1 cellular context compared by ENCODE assay signal in the genomic region with DNA sequence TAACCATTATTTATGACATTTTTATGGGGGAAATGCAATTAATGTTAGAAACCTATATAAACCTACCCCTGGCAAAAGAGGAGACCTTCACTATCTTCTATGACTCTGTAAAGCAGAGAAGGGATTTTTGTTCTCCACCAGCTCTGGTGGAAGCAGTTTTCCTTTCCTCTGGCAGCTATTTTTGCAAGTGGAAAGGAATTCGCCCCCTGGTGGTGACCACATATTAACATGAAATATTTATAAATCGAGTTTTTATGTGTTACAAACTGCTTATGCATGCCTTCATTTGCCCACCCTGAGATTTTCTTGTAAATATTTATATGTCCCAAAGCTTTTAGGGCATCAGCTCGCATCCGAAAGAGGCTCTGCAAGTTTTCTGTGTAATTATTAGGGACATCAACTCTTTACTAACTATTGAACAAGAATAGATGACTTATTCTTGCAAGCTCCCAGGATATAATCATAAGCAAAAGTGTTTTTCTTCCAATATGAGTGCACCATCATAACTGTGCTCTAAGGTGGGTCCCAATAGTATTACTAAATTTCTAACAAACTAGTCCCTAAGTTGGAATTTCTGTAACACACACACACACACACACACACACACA.
TF ChIP-seq lines count a peak whose summit lies in the region.

No MANE protein-coding gene starts in this region.

TF ChIP-seq in GM23338, 12 proteins besides CTCF, POLR2A, EP300 and RAD21 (continued from another document):
- TF ChIP-seq ETS1 (IDR thresholded peaks at IDR 0.05) = no peak
- TF ChIP-seq EZH2phosphoT487 (IDR thresholded peaks at IDR 0.05; ENCODE audit: unreplicated experiment) = no peak
- TF ChIP-seq JUNB (IDR thresholded peaks at IDR 0.05; ENCODE audit: unreplicated experiment) = no peak
